28 cellular contexts compared by ENCODE assay signal in genomic region chr2:200445284-200445683, GRCh38.
"Had no signal": no experiment of that assay in that cellular context is flagged by ENCODE, and none has a peak within 500 bp of the region (broad histone marks: within the 10 kb centered on the region; RNA-seq: fewer than 3 reads in every experiment).

No MANE protein-coding gene starts in this region.

- H3K27me3 ChIP-seq: breast epithelium, colonic mucosa, dorsolateral prefrontal cortex, esophagus muscularis mucosa, neutrophil, ovary, spleen, testis, vagina had no signal

- H3K4me1 ChIP-seq: breast epithelium, colonic mucosa, prostate gland, testis had no signal

- DNase-seq: activated CD4-positive, alpha-beta T cell treated with anti-CD3 and anti-CD28 coated beads, Interleukin-2, amount 10 ng/mL, durations not matched to agents 7 days and 5 days; activated CD4-positive, CD25-positive, alpha-beta regulatory T cell treated with anti-CD3 and anti-CD28 coated beads, Interleukin-2, amount 50 U/mL, for 72 hours; activated CD8-positive, alpha-beta T cell treated with anti-CD3 and anti-CD28 coated beads, Interleukin-2, amount 10 ng/mL, durations not matched to agents 7 days and 5 days; activated T-cell treated with anti-CD3 and anti-CD28 coated beads, Interleukin-2, amount 50 U/mL, for 1 hour; colonic mucosa; dorsolateral prefrontal cortex; effector memory CD8-positive, alpha-beta T cell; glutamatergic neuron; hippocampal formation; left ventricle myocardium superior; midbrain; natural killer cell; ovary; spleen; stimulated activated CD4-positive, alpha-beta T cell treated with anti-CD3 and anti-CD28 coated beads, Interleukin-4, amount 100 ng/mL, for 1 hour; stimulated activated naive CD4-positive, alpha-beta T cell; testis; trophoblast cell; WERI-Rb-1 had no signal

- H3K9me3 ChIP-seq: breast epithelium, colonic mucosa, esophagus muscularis mucosa, neutrophil, ovary, prostate gland, spleen, testis, vagina had no signal

- H3K4me3 ChIP-seq: breast epithelium, colonic mucosa, dorsolateral prefrontal cortex, esophagus muscularis mucosa, ovary, prostate gland, spleen, testis, vagina had no signal

- ATAC-seq: activated CD8-positive, alpha-beta T cell treated with anti-CD3 and anti-CD28 coated beads, Interleukin-2, amount 10 ng/mL, durations not matched to agents 7 days and 5 days; activated naive CD4-positive, alpha-beta T cell treated with anti-CD3 and anti-CD28 coated beads, Interleukin-2, amount 50 U/mL, for 72 hours; activated T-helper 17 cell treated with anti-CD3 and anti-CD28 coated beads, Interleukin-2, amount 50 U/mL, for 72 hours; effector memory CD8-positive, alpha-beta T cell; left ventricle myocardium superior; natural killer cell had no signal

- FAIRE-seq: endothelial cell of umbilical vein, frontal cortex had no signal

- H3K27ac ChIP-seq: breast epithelium, colonic mucosa, esophagus muscularis mucosa, neutrophil, ovary, prostate gland, spleen, testis, WERI-Rb-1 had no signal

- H3K36me3 ChIP-seq: breast epithelium, colonic mucosa, neutrophil, ovary, prostate gland had no signal
